ENCODE assay signal across 1 cellular context in the genomic region with DNA sequence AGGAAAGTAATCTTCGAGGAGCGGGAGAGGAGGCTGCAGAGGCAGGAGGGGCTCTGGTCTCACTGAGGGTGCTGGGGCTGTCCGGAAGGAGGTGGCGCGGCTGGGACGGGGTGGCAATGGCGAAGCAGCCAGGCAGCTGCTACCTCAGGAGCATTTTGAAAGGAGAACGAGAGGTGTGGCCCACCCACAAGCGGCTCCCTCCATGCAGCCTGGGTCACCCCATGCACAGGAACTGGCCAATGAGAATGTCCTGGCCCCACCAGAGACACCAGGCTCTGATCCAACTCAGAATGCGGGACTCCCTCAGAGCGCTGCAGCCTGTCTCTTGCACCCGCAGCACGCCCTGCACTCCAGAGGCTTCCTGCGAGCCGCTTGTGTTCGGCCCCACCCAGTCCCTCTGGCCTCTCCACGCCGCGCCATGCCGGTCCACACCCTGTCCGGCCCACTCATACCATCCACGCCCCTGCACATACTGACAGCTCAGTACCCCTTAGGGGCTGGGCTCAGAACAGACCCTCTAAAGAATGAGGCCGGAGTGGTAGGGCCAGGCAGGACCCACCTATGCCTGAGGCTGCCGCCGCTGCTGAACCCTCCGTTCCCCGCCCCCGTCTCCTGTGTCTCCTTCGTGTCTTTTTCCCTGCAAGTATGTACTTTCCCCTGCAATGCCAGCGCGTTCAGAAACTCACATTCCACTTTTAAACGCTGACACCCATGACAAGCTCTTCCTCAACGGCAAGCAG.
TF ChIP-seq lines count a peak whose summit lies in the region.

No MANE protein-coding gene starts in this region.

TF ChIP-seq in H1, 55 proteins besides CTCF, POLR2A, EP300 and RAD21:
- TF ChIP-seq EZH2 (IDR thresholded peaks at IDR 0.05; ENCODE audit: low read depth, low read length, severe bottlenecking) (no peak), EGR1 (IDR thresholded peaks at IDR 0.05; ENCODE audit: borderline replicate concordance, low read depth, low read length) (no peak), CEBPB (IDR thresholded peaks at IDR 0.05; ENCODE audit: low read depth, low read length) (no peak), PHF8 (conservative IDR thresholded peaks at IDR 0.05; ENCODE audit: low read depth, low read length) (no peak), BRCA1 (IDR thresholded peaks at IDR 0.05; ENCODE audit: low read depth, low read length) (no peak), USF2 (IDR thresholded peaks at IDR 0.05; ENCODE audit: low read length) (no peak), SP1 (IDR thresholded peaks at IDR 0.05; ENCODE audit: low read depth, low read length) (no peak), SIX5 (IDR thresholded peaks at IDR 0.05; ENCODE audit: low read depth, low read length) (no peak), SP4 (IDR thresholded peaks at IDR 0.05; ENCODE audit: low read length) (no peak), FOSL1 (IDR thresholded peaks at IDR 0.05; ENCODE audit: insufficient read depth, low read depth, low read length) (no peak), TCF12 (IDR thresholded peaks at IDR 0.05; ENCODE audit: low read depth, low read length) (no peak), BACH1 (IDR thresholded peaks at IDR 0.05; ENCODE audit: low read length) (no peak), HDAC6 (IDR thresholded peaks at IDR 0.05; ENCODE audit: low read depth, low read length) (no peak), POU5F1 (IDR thresholded peaks at IDR 0.05; ENCODE audit: low read depth, low read length) (no peak), RBBP5 (IDR thresholded peaks at IDR 0.05; ENCODE audit: borderline replicate concordance, low read depth, low read length) (no peak), RFX5 (IDR thresholded peaks at IDR 0.05; ENCODE audit: borderline replicate concordance, low read depth, low read length) (no peak), JUN (IDR thresholded peaks at IDR 0.05; ENCODE audit: low read depth, low read length) (no peak), JUND (IDR thresholded peaks at IDR 0.05; ENCODE audit: low read length) (no peak), E2F6 (IDR thresholded peaks at IDR 0.05) (no peak)
